Comparison of ENCODE assay signal across 8 cellular contexts in the genomic region with DNA sequence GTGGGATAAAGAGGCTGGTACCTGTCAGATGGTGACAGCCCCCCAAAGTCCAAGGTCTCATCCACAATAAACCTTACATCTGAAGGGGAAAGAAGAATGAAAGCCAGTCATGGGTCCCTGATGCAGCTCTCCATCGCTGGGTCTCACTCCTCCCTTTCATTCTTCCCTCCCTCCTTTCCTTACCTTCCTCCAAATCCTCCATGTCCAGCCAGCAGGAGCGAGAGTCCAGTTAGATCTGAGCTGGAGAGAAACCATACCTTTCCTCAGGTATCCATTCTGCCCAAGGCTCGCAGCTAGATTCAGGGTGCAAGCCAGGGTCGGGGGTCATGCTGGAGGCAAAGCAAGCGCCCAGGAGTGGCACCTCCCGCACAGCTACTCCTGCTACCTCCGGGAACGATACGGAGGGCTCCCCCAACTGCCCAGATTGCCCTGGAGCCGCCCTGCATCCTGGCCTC. TPM values are rescaled to one million over a fixed set of nuclear protein-coding genes. Genes with fewer than 3 reads are reported as not detected.
DNase-seq lines count a peak whose midpoint lies in the region; ATAC-seq and TF ChIP-seq lines count a peak whose summit lies in the region.

No MANE protein-coding gene starts in this region.

- ATAC-seq in natural killer cell treated with Interleukin-12 subunit alpha and Interleukin-12 subunit beta and Interleukin-15 and Interleukin-18, amount 100 ng/mL, for 72 hours: no peak

- H3K9me3 ChIP-seq in BE2C (no peaks in the 10 kb centered on the region), KOPT-K1 (ENCODE audit: insufficient read depth, low read length, poor library complexity, severe bottlenecking) (no peaks in the 10 kb centered on the region)

- DNase-seq in BE2C (no peak), NCI-H446 treated with DMSO at 0.1 percent for 48 hours (lab: John Stamatoyannopoulos, UW) (no peak), COLO829 (ENCODE audit: low spot score) (no peak), NCI-H128 (lab: John Stamatoyannopoulos, UW; ENCODE audit: unreplicated experiment) (no peak), RKO (ENCODE audit: low spot score) (no peak)
- no peak for DNase-seq in natural killer cell treated with Interleukin-12 subunit alpha and Interleukin-12 subunit beta and Interleukin-15 and Interleukin-18, amount 100 ng/mL, for 72 hours (ENCODE audit: low spot score)

- TF ChIP-seq CTCF in BE2C (IDR thresholded peaks at IDR 0.05; ENCODE audit: low read depth, low read length): no peak

- H3K27ac ChIP-seq in KOPT-K1 (ENCODE audit: low read depth, low read length, poor library complexity, severe bottlenecking): peak overlapping the region; percentile 91

- H3K4me1 Mint-ChIP-seq in dendritic cell treated with granulocyte-macrophage colony-stimulating factor and Interleukin-4, amounts not matched to agents 40 ng/mL and 50 ng/mL, for 4 days (ENCODE audit: low read depth): peaks cover 42% of the 10 kb centered on the region
- H3K4me1 Mint-ChIP-seq in natural killer cell treated with Interleukin-12 subunit alpha and Interleukin-12 subunit beta and Interleukin-15 and Interleukin-18, amount 100 ng/mL, for 72 hours (ENCODE audit: low read depth in 2 of 2): peaks cover 13 to 18% of the 10 kb centered on the region in 2 donors

- H3K27ac Mint-ChIP-seq in dendritic cell treated with granulocyte-macrophage colony-stimulating factor and Interleukin-4, amounts not matched to agents 40 ng/mL and 50 ng/mL, for 4 days: peak overlapping the region; percentile 82
- peak overlapping the region; percentile 80 to 90 for H3K27ac Mint-ChIP-seq in natural killer cell treated with Interleukin-12 subunit alpha and Interleukin-12 subunit beta and Interleukin-15 and Interleukin-18, amount 100 ng/mL, for 72 hours

- peaks cover 8% of the 10 kb centered on the region for H3K4me1 ChIP-seq in BE2C

- H3K27me3 ChIP-seq in BE2C: no peaks in the 10 kb centered on the region

- no peaks in the 10 kb centered on the region for H3K9me3 Mint-ChIP-seq in dendritic cell treated with granulocyte-macrophage colony-stimulating factor and Interleukin-4, amounts not matched to agents 40 ng/mL and 50 ng/mL, for 4 days
- no peaks in the 10 kb centered on the region for H3K9me3 Mint-ChIP-seq in natural killer cell treated with Interleukin-12 subunit alpha and Interleukin-12 subunit beta and Interleukin-15 and Interleukin-18, amount 100 ng/mL, for 72 hours

- no peaks in the 10 kb centered on the region for H3K27me3 Mint-ChIP-seq in dendritic cell treated with granulocyte-macrophage colony-stimulating factor and Interleukin-4, amounts not matched to agents 40 ng/mL and 50 ng/mL, for 4 days
- H3K27me3 Mint-ChIP-seq in natural killer cell treated with Interleukin-12 subunit alpha and Interleukin-12 subunit beta and Interleukin-15 and Interleukin-18, amount 100 ng/mL, for 72 hours: no peaks in the 10 kb centered on the region

- H3K4me3 Mint-ChIP-seq in dendritic cell treated with granulocyte-macrophage colony-stimulating factor and Interleukin-4, amounts not matched to agents 40 ng/mL and 50 ng/mL, for 4 days: peak overlapping the region; percentile 97
- H3K4me3 Mint-ChIP-seq in natural killer cell treated with Interleukin-12 subunit alpha and Interleukin-12 subunit beta and Interleukin-15 and Interleukin-18, amount 100 ng/mL, for 72 hours: peak overlapping the region; percentile 91

- H3K4me3 ChIP-seq in BE2C (ENCODE audit: low read depth, low read length): peak overlapping the region; percentile 91

- H3K36me3 ChIP-seq in BE2C (peaks cover 7% of the 10 kb centered on the region; the same call in 1 of the 2 replicates), KOPT-K1 (ENCODE audit: insufficient read depth, low read length) (peaks cover 40% of the 10 kb centered on the region)

- peaks cover 8% of the 10 kb centered on the region for H3K36me3 Mint-ChIP-seq in dendritic cell treated with granulocyte-macrophage colony-stimulating factor and Interleukin-4, amounts not matched to agents 40 ng/mL and 50 ng/mL, for 4 days (ENCODE audit: low read depth)
- H3K36me3 Mint-ChIP-seq in natural killer cell treated with Interleukin-12 subunit alpha and Interleukin-12 subunit beta and Interleukin-15 and Interleukin-18, amount 100 ng/mL, for 72 hours: no peaks in the 10 kb centered on the region

- intact Hi-C loops in dendritic cell treated with granulocyte-macrophage colony-stimulating factor and Interleukin-4, amounts not matched to agents 40 ng/mL and 50 ng/mL, for 4 days (cut with micrococcal nuclease): no loop called here

RNA-seq across cellular contexts. Expression of gene PSRC1, which starts 0.4 kb away (rescaled TPM):
- polyA plus RNA-seq in BE2C (2012; ENCODE audit: insufficient read depth, insufficient read length, low read depth): 6.6 TPM
- total RNA-seq in natural killer cell treated with Interleukin-12 subunit alpha and Interleukin-12 subunit beta and Interleukin-15 and Interleukin-18, amount 100 ng/mL, for 72 hours: 10 to 100 TPM in 1 of 2 donors, 1 to 10 TPM in 1; 4.7 to 16.2 TPM

RNA-seq across cellular contexts. Expression of gene MYBPHL, which starts 24.3 kb away (rescaled TPM):
- 0.66 TPM for polyA plus RNA-seq in BE2C (2012; ENCODE audit: insufficient read depth, insufficient read length, low read depth)
- total RNA-seq in natural killer cell treated with Interleukin-12 subunit alpha and Interleukin-12 subunit beta and Interleukin-15 and Interleukin-18, amount 100 ng/mL, for 72 hours: not detected

RNA-seq across cellular contexts. Expression of gene CELSR2, which starts 33.2 kb away (rescaled TPM):
- 39.5 TPM for polyA plus RNA-seq in BE2C (2012; ENCODE audit: insufficient read depth, insufficient read length, low read depth)
- 1 to 10 TPM; 1.5 to 2.6 TPM for total RNA-seq in natural killer cell treated with Interleukin-12 subunit alpha and Interleukin-12 subunit beta and Interleukin-15 and Interleukin-18, amount 100 ng/mL, for 72 hours
